In the genomic region with DNA sequence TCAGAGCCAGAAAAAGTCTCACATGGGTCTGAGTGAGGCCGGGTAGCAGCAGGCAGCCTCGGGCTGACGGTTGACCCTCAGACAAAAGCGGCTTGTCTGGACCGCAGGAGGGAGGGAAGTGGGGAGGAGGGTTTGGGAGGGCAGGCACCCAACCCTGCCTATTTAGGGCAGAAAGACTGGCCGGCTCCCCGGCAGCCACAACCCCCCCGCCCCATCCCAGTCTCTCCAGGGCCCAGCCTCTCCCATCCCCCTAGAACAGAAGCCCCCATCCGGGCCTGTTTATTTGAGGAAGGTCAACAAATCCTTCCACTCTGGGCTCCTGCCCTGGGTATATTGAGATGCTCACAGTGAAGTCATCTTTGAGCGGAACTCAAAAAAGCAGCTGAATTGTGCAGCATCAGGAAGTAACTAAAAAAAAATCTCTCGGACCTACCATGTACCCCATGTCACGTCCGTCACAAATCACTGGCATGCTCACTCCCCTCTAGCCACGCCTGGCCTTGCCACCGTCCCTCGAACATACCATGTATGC, we compare ENCODE assay signal across 12 cellular contexts. TPM values are rescaled to one million over a fixed set of nuclear protein-coding genes. Genes with fewer than 3 reads are reported as not detected.
DNase-seq lines count a peak whose midpoint lies in the region; ATAC-seq and TF ChIP-seq lines count a peak whose summit lies in the region.
"Had no signal": no experiment of that assay in that cellular context is flagged by ENCODE, and none has a peak within 500 bp of the region (broad histone marks: within the 10 kb centered on the region; RNA-seq: fewer than 3 reads in every experiment).

No MANE protein-coding gene starts in this region.

- H3K36me3 Mint-ChIP-seq in HFFc6 (ENCODE audit: low read depth) = peaks cover 18% of the 10 kb centered on the region

- H3K27ac Mint-ChIP-seq in HFFc6 = no peak overlapping the region
- H3K27ac Mint-ChIP-seq: activated naive CD4-positive, alpha-beta T cell treated with anti-CD3 and anti-CD28 coated beads for 36 hours had no signal

- H3K27me3 ChIP-seq in muscle layer of colon (ENCODE audit: control insufficient read depth in 1 of 2, insufficient read depth in 2 of 2, low read length in 2 of 2) = peaks cover 0 to 7% of the 10 kb centered on the region in 2 donors

- peaks cover 22% of the 10 kb centered on the region for H3K4me1 Mint-ChIP-seq in HFFc6 (ENCODE audit: low read depth)

- intact Hi-C loops in head of caudate nucleus (cut with DNase I) = no loop called here

- H3K36me3 ChIP-seq in muscle layer of colon (ENCODE audit: insufficient read depth, low read length) (peaks cover 6% of the 10 kb centered on the region), urinary bladder (ENCODE audit: insufficient read depth) (no peaks in the 10 kb centered on the region)

- peak overlapping the region in 1 of 2 donors; percentile 61 for H3K4me3 ChIP-seq in muscle layer of colon (ENCODE audit: low read depth in 1 of 2, low read length in 2 of 2)
- H3K4me3 ChIP-seq in urinary bladder (ENCODE audit: low read depth, low read length) = no peak overlapping the region

- H3K4me1 ChIP-seq in muscle layer of colon (ENCODE audit: insufficient read depth, low read length) = peaks cover 43% of the 10 kb centered on the region
- no peaks in the 10 kb centered on the region for H3K4me1 ChIP-seq in urinary bladder (ENCODE audit: insufficient read depth)

- TF ChIP-seq CTCF in HFFc6 (IDR thresholded peaks at IDR 0.05) = no peak

- peaks cover 2% of the 10 kb centered on the region for H3K27me3 Mint-ChIP-seq in HFFc6 (ENCODE audit: insufficient read depth)

- no peak for ATAC-seq in GM21447 (IDR thresholded peaks at IDR 0.05; ENCODE audit: unreplicated experiment)

- peak overlapping the region; percentile 97 for H3K27ac ChIP-seq in angular gyrus (ENCODE audit: low read depth, low read length)
- peak overlapping the region; percentile 64 for H3K27ac ChIP-seq in muscle layer of colon (ENCODE audit: low read depth, low read length)
- peak overlapping the region; percentile 62 for H3K27ac ChIP-seq in urinary bladder (ENCODE audit: low read depth)
- H3K27ac ChIP-seq: HL-60 had no signal

- 14% methylated on average over 16 of the region's 16 CpGs for WGBS in urinary bladder

- no peaks in the 10 kb centered on the region for H3K9me3 Mint-ChIP-seq in HFFc6
- H3K9me3 Mint-ChIP-seq: activated naive CD4-positive, alpha-beta T cell treated with anti-CD3 and anti-CD28 coated beads for 36 hours had no signal

- peak; percentile 60 to 91 (median 84) for DNase-seq in head of caudate nucleus
- DNase-seq in activated CD4-positive, alpha-beta T cell treated with anti-CD3 and anti-CD28 coated beads for 48 hours = no peak
- no peak for DNase-seq in NCI-H2029 (lab: John Stamatoyannopoulos, UW)
- no peak for DNase-seq in HFFc6
- DNase-seq: activated naive CD4-positive, alpha-beta T cell treated with anti-CD3 and anti-CD28 coated beads for 36 hours; dermis blood vessel endothelial cell had no signal

- H3K9ac ChIP-seq in muscle layer of colon (ENCODE audit: low read length) = peak overlapping the region; percentile 71

- H3K9me3 ChIP-seq in muscle layer of colon (ENCODE audit: low read length) = no peaks in the 10 kb centered on the region

- no peak overlapping the region for H3K4me3 Mint-ChIP-seq in HFFc6
- H3K4me3 Mint-ChIP-seq: activated naive CD4-positive, alpha-beta T cell treated with anti-CD3 and anti-CD28 coated beads for 36 hours had no signal

RNA-seq across cellular contexts. Expression of gene DACT3, which starts 6.3 kb away (rescaled TPM):
- total RNA-seq in urinary bladder = 20.0 TPM
- 78.9 TPM for polyA plus RNA-seq in urinary bladder
- 10 to 100 TPM; 12.6 to 17.2 (median 15.5) TPM for total RNA-seq in HFFc6 (2021; fragmentation: NEBNext Ultra II Directional; extraction: Animal tissue kit (Norgen Biotek cat#: 25700))

RNA-seq across cellular contexts. Expression of gene GNG8, which starts 18.7 kb away (rescaled TPM):
- not detected for total RNA-seq in urinary bladder
- polyA plus RNA-seq in urinary bladder = not detected
- total RNA-seq in HFFc6 (2021; fragmentation: NEBNext Ultra II Directional; extraction: Animal tissue kit (Norgen Biotek cat#: 25700)) = not detected
- total RNA-seq: dermis blood vessel endothelial cell, myocyte had no signal

RNA-seq across cellular contexts. Expression of gene PTGIR, which starts 29.8 kb away (rescaled TPM):
- 2.6 TPM for total RNA-seq in urinary bladder
- 4.0 TPM for polyA plus RNA-seq in urinary bladder
- total RNA-seq in HFFc6 (2021; fragmentation: NEBNext Ultra II Directional; extraction: Animal tissue kit (Norgen Biotek cat#: 25700)) = 10 to 100 TPM; 16.0 to 26.6 (median 17.9) TPM
- total RNA-seq: dermis blood vessel endothelial cell had no signal

RNA-seq across cellular contexts. Expression of gene CALM3, which starts 53.6 kb away (rescaled TPM):
- 121 TPM for total RNA-seq in urinary bladder
- 309 TPM for polyA plus RNA-seq in urinary bladder
- 100 to 1,000 TPM; 445 to 561 (median 538) TPM for total RNA-seq in HFFc6 (2021; fragmentation: NEBNext Ultra II Directional; extraction: Animal tissue kit (Norgen Biotek cat#: 25700))

Comparison
In these comparisons a context has a peak if more than half of its experiments do, and no peak if none do; other contexts are left out.
1. DNase-seq: peak in head of caudate nucleus (42 of 42); none in activated CD4-positive, alpha-beta T cell treated with anti-CD3 and anti-CD28 coated beads for 48 hours (single experiment), NCI-H2029 (single experiment) and HFFc6 (single experiment).
2. Peak in every context shown above with its lines, with median percentiles within 50 percentile points of each other: H3K27ac ChIP-seq.